Comparison of ENCODE assay signal across 13 cellular contexts in the genomic region with DNA sequence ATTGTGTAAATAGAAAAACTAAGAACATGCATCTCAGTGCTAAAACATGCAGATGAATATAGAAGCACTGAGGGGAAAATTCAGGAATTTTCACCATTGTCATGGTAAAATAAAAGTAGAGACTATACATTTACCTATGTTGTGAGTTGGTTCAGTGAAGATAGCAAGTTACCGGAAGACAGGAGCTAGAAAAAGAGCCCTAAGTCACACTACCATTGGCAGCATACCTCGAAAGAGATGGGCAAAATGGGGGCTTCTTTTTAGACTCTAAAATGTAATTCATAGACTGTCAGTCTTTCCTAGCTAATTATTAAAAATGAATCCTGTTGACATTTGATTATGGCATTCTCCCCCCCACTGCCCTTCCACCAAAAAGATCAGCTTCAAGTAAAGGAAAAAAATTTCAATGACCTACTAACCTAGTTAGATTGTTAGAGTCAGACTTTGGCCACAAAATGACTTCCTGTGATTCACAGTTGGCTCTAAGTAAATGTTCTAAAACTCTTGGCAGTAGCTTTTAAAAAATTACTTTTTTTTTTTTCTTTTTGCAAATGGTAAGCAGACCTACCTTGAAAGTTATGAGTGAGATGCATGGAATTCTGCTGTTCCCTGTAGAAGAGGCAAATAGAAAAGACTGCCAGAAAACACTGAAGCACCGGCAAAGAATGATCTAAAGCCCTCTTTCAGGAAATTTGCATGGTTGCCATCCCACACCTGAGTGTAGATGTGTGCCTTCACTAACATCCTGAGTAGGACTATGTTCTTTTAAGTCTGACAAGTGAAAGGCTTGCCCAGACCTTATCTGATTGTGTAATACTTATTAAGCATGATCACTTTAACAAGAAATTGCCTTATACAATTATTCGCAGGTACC. TPM values are rescaled to one million over a fixed set of nuclear protein-coding genes. Genes with fewer than 3 reads are reported as not detected.
DNase-seq lines count a peak whose midpoint lies in the region; ATAC-seq, FAIRE-seq and TF ChIP-seq lines count a peak whose summit lies in the region.
"Had no signal": no experiment of that assay in that cellular context is flagged by ENCODE, and none has a peak within 500 bp of the region (broad histone marks: within the 10 kb centered on the region; RNA-seq: fewer than 3 reads in every experiment).

No MANE protein-coding gene starts in this region.

- no peak overlapping the region for H3K27ac Mint-ChIP-seq in activated naive CD8-positive, alpha-beta T cell treated with anti-CD3 and anti-CD28 coated beads, Interleukin-2, amount 50 U/mL, for 24 hours
- no peak overlapping the region for H3K27ac Mint-ChIP-seq in activated naive CD8-positive, alpha-beta T cell treated with anti-CD3 and anti-CD28 coated beads for 36 hours
- no peak overlapping the region for H3K27ac Mint-ChIP-seq in astrocyte (ENCODE audit: unreplicated experiment)

- DNase-seq in activated naive CD8-positive, alpha-beta T cell treated with anti-CD3 and anti-CD28 coated beads, Interleukin-2, amount 50 U/mL, for 24 hours = no peak
- no peak for DNase-seq in activated naive CD8-positive, alpha-beta T cell treated with anti-CD3 and anti-CD28 coated beads for 36 hours
- DNase-seq in astrocyte (ENCODE audit: low read depth) (peak; percentile 93), upper lobe of right lung (no peak), NCI-H526 (lab: John Stamatoyannopoulos, UW) (no peak)
- DNase-seq: activated naive CD4-positive, alpha-beta T cell treated with Interleukin-2 at 50 U/mL for 16 hours; NCI-H2029 treated with DMSO at 0.1 percent for 48 hours had no signal

- FAIRE-seq in astrocyte (lab: Jason Lieb, UNC) = peak; percentile 69
- FAIRE-seq: A204.1 had no signal

- ATAC-seq in activated naive CD8-positive, alpha-beta T cell treated with anti-CD3 and anti-CD28 coated beads, Interleukin-2, amount 50 U/mL, for 24 hours = peak; percentile 24
- ATAC-seq in gastroesophageal sphincter (peak; percentile 41), upper lobe of right lung (peak; percentile 64), HG03159 (IDR thresholded peaks at IDR 0.05; ENCODE audit: unreplicated experiment) (no peak), GM19035 (IDR thresholded peaks at IDR 0.05; ENCODE audit: unreplicated experiment) (no peak)
- ATAC-seq: activated CD4-positive, CD25-positive, alpha-beta regulatory T cell treated with anti-CD3 and anti-CD28 coated beads, Interleukin-2, amount 50 U/mL, for 24 hours; Panc1 had no signal

- H3K27me3 ChIP-seq in astrocyte (ENCODE audit: insufficient read depth, low read length) = no peaks in the 10 kb centered on the region
- no peaks in the 10 kb centered on the region for H3K27me3 ChIP-seq in gastroesophageal sphincter
- H3K27me3 ChIP-seq in upper lobe of right lung = no peaks in the 10 kb centered on the region

- no peak overlapping the region for H2AFZ ChIP-seq in astrocyte (ENCODE audit: low read depth, low read length)

- no peaks in the 10 kb centered on the region for H3K36me3 Mint-ChIP-seq in activated naive CD8-positive, alpha-beta T cell treated with anti-CD3 and anti-CD28 coated beads, Interleukin-2, amount 50 U/mL, for 24 hours (ENCODE audit: low read depth)
- H3K36me3 Mint-ChIP-seq in activated naive CD8-positive, alpha-beta T cell treated with anti-CD3 and anti-CD28 coated beads for 36 hours = peaks cover 1% of the 10 kb centered on the region
- peaks cover 1% of the 10 kb centered on the region for H3K36me3 Mint-ChIP-seq in astrocyte (ENCODE audit: low read depth, unreplicated experiment)

- 58 to 92% methylated on average over 2 to 4 of the region's 4 CpGs for WGBS in gastroesophageal sphincter (ENCODE audit: low coverage in 1 of 2), 2 donors

- no peaks in the 10 kb centered on the region for H3K36me3 ChIP-seq in astrocyte (ENCODE audit: insufficient read depth, low read length)
- H3K36me3 ChIP-seq in gastroesophageal sphincter = no peaks in the 10 kb centered on the region
- no peaks in the 10 kb centered on the region for H3K36me3 ChIP-seq in upper lobe of right lung

- no peak overlapping the region for H3K9ac ChIP-seq in astrocyte (ENCODE audit: low read length)

- H3K4me3 ChIP-seq in astrocyte (ENCODE audit: insufficient read depth, low read depth, low read length) (no peak overlapping the region), gastroesophageal sphincter (no peak overlapping the region), upper lobe of right lung (no peak overlapping the region)

- H4K20me1 ChIP-seq in astrocyte (ENCODE audit: insufficient read depth, low read length) = no peaks in the 10 kb centered on the region

- peak overlapping the region; percentile 63 for H3K4me2 ChIP-seq in astrocyte (ENCODE audit: low read length)

- intact Hi-C loops in upper lobe of right lung (cut with DNase I) = no loop called here

- TF ChIP-seq POLR2A in gastroesophageal sphincter (IDR thresholded peaks at IDR 0.05) = no peak

- TF ChIP-seq EP300 in gastroesophageal sphincter (IDR thresholded peaks at IDR 0.05) = no peak

- peak overlapping the region; percentile 4 for H3K27ac ChIP-seq in astrocyte (ENCODE audit: low read depth, low read length)
- peak overlapping the region in 1 of 4 donors; percentile 29 for H3K27ac ChIP-seq in gastroesophageal sphincter
- no peak overlapping the region for H3K27ac ChIP-seq in upper lobe of right lung

- peaks cover 11% of the 10 kb centered on the region for H3K4me1 Mint-ChIP-seq in activated naive CD8-positive, alpha-beta T cell treated with anti-CD3 and anti-CD28 coated beads, Interleukin-2, amount 50 U/mL, for 24 hours
- H3K4me1 Mint-ChIP-seq in activated naive CD8-positive, alpha-beta T cell treated with anti-CD3 and anti-CD28 coated beads for 36 hours = peaks cover 13% of the 10 kb centered on the region
- H3K4me1 Mint-ChIP-seq in astrocyte (ENCODE audit: low read depth, unreplicated experiment) = peaks cover 12% of the 10 kb centered on the region

- no peaks in the 10 kb centered on the region for H3K9me3 Mint-ChIP-seq in activated naive CD8-positive, alpha-beta T cell treated with anti-CD3 and anti-CD28 coated beads, Interleukin-2, amount 50 U/mL, for 24 hours
- H3K9me3 Mint-ChIP-seq in activated naive CD8-positive, alpha-beta T cell treated with anti-CD3 and anti-CD28 coated beads for 36 hours = peaks cover 5% of the 10 kb centered on the region
- H3K9me3 Mint-ChIP-seq in astrocyte (ENCODE audit: unreplicated experiment) = peaks cover 2% of the 10 kb centered on the region

- H3K27me3 Mint-ChIP-seq in activated naive CD8-positive, alpha-beta T cell treated with anti-CD3 and anti-CD28 coated beads, Interleukin-2, amount 50 U/mL, for 24 hours = no peaks in the 10 kb centered on the region
- no peaks in the 10 kb centered on the region for H3K27me3 Mint-ChIP-seq in activated naive CD8-positive, alpha-beta T cell treated with anti-CD3 and anti-CD28 coated beads for 36 hours
- H3K27me3 Mint-ChIP-seq in astrocyte (ENCODE audit: low read depth, unreplicated experiment) = no peaks in the 10 kb centered on the region

- no peaks in the 10 kb centered on the region for H3K79me2 ChIP-seq in astrocyte (ENCODE audit: insufficient read depth, low read length)

- no peak overlapping the region for H3K4me3 Mint-ChIP-seq in activated naive CD8-positive, alpha-beta T cell treated with anti-CD3 and anti-CD28 coated beads, Interleukin-2, amount 50 U/mL, for 24 hours
- no peak overlapping the region for H3K4me3 Mint-ChIP-seq in activated naive CD8-positive, alpha-beta T cell treated with anti-CD3 and anti-CD28 coated beads for 36 hours
- no peak overlapping the region for H3K4me3 Mint-ChIP-seq in astrocyte (ENCODE audit: unreplicated experiment)

- TF ChIP-seq CTCF in astrocyte (IDR thresholded peaks at IDR 0.05; ENCODE audit: insufficient read depth, low read depth, low read length) (no peak), gastroesophageal sphincter (IDR thresholded peaks at IDR 0.05) (no peak), upper lobe of right lung (IDR thresholded peaks at IDR 0.05) (no peak)

- peaks cover 14% of the 10 kb centered on the region for H3K4me1 ChIP-seq in astrocyte (ENCODE audit: insufficient read depth, low read length)
- peaks cover 3 to 18% (median 9%) of the 10 kb centered on the region in 3 donors for H3K4me1 ChIP-seq in gastroesophageal sphincter
- peaks cover 10% of the 10 kb centered on the region for H3K4me1 ChIP-seq in upper lobe of right lung

- no peaks in the 10 kb centered on the region for H3K9me3 ChIP-seq in astrocyte (ENCODE audit: insufficient read depth, low read depth, low read length)
- H3K9me3 ChIP-seq in gastroesophageal sphincter = no peaks in the 10 kb centered on the region
- H3K9me3 ChIP-seq in upper lobe of right lung = no peaks in the 10 kb centered on the region

RNA-seq across cellular contexts. Expression of a gene that starts 26.4 kb away (rescaled TPM):
- not detected for total RNA-seq in activated naive CD8-positive, alpha-beta T cell treated with anti-CD3 and anti-CD28 coated beads for 36 hours
- 60.1 and 66.5 TPM in 2 replicates for total RNA-seq in astrocyte
- total RNA-seq in gastroesophageal sphincter = 10 to 100 TPM; 15.7 to 28.2 (median 22.8) TPM
- 13.6 TPM for total RNA-seq in upper lobe of right lung

Comparison
In these comparisons a context has a peak if more than half of its experiments do, and no peak if none do; other contexts are left out.
1. ATAC-seq: peak in activated naive CD8-positive, alpha-beta T cell treated with anti-CD3 and anti-CD28 coated beads, Interleukin-2, amount 50 U/mL, for 24 hours (single experiment), gastroesophageal sphincter (single experiment) and upper lobe of right lung (single experiment); none in HG03159 (single experiment) and GM19035 (single experiment).
2. RNA of a gene that starts 26.4 kb away (total RNA-seq): 60.1 to 66.5 TPM in astrocyte, 15.7 to 28.2 TPM in gastroesophageal sphincter and 13.6 TPM in upper lobe of right lung (single experiment); not detected in activated naive CD8-positive, alpha-beta T cell treated with anti-CD3 and anti-CD28 coated beads for 36 hours; every median in the first group is over 10 times any median in the second.